Comparison of ENCODE assay signal across 8 cellular contexts in genomic region chr13:41456768-41457588, GRCh38. TPM values are rescaled to one million over a fixed set of nuclear protein-coding genes. Genes with fewer than 3 reads are reported as not detected.
DNase-seq lines count a peak whose midpoint lies in the region; ATAC-seq and TF ChIP-seq lines count a peak whose summit lies in the region.

A gene with protein sequence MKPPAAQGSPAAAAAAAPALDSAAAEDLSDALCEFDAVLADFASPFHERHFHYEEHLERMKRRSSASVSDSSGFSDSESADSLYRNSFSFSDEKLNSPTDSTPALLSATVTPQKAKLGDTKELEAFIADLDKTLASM (plus strand): TSS chr13:41457550. CDS start chr13:41457708, 158 bp downstream.

- H3K4me1 ChIP-seq in BLaER1 = peaks cover 18% of the 10 kb centered on the region
- no peaks in the 10 kb centered on the region for H3K4me1 ChIP-seq in iPS DF 6.9 (ENCODE audit: control insufficient read depth, insufficient read depth, low read length)
- H3K4me1 ChIP-seq in sigmoid colon = peaks cover 0 to 24% (median 22%) of the 10 kb centered on the region in 4 donors

- H4K20me1 ChIP-seq in BLaER1 = 0 out of 2 replicates have a peak, but pooled peaks cover 12% of the 10 kb centered on the region

- intact Hi-C loops in sigmoid colon (cut with DNase I) = loop anchor here (5.0 kb wide), 2 partner anchors 90 to 195 kb away; no protein-coding TSS in a partner anchor

- H3K4me2 ChIP-seq in BLaER1 = peak within 1 kb of the TSS; percentile 98

- TF ChIP-seq CTCF in sigmoid colon (IDR thresholded peaks at IDR 0.05) = no peak

- peak within 1 kb of the TSS; percentile 68 for H3K4me3 ChIP-seq in BLaER1
- peak within 1 kb of the TSS; percentile 32 for H3K4me3 ChIP-seq in iPS DF 6.9 (ENCODE audit: low read length)
- H3K4me3 ChIP-seq in sigmoid colon = peak within 1 kb of the TSS; percentile 52 to 72 (median 62)

- TF ChIP-seq POLR2A in GM19099 (IDR thresholded peaks at IDR 0.05; ENCODE audit: extremely low read depth, insufficient read length, low read depth) = peak; percentile 48
- TF ChIP-seq POLR2A in sigmoid colon (IDR thresholded peaks at IDR 0.05) = no peak

- H3K36me3 ChIP-seq in BLaER1 = no peaks in the 10 kb centered on the region
- no peaks in the 10 kb centered on the region for H3K36me3 ChIP-seq in iPS DF 6.9 (ENCODE audit: control insufficient read depth, insufficient read depth, low read length)
- H3K36me3 ChIP-seq in sigmoid colon = no peaks in the 10 kb centered on the region

- TF ChIP-seq EP300 in sigmoid colon (IDR thresholded peaks at IDR 0.05) = no peak

- H3K27ac ChIP-seq in BLaER1 = no peak within 1 kb of the TSS
- no peak within 1 kb of the TSS for H3K27ac ChIP-seq in iPS DF 6.9 (ENCODE audit: low read length)
- H3K27ac ChIP-seq in sigmoid colon = peak within 1 kb of the TSS; percentile 41 to 73 (median 58)

- WGBS in iPS DF 6.9 (ENCODE audit: insufficient coverage, insufficient read length) = no CpG with 5 or more reads among the region's 92 CpGs
- 2 to 6% methylated on average over 92 of the region's 92 CpGs for WGBS in sigmoid colon, 2 donors

- DNase-seq in T-helper 22 cell (ENCODE audit: low read depth) (peak; percentile 96), astrocyte of the hippocampus (ENCODE audit: low read depth, low spot score) (peak; percentile 77), iPS DF 6.9 (ENCODE audit: low read depth, low spot score) (no peak), sigmoid colon (peak; percentile 82), NCI-H2107 (lab: John Stamatoyannopoulos, UW) (no peak)

- H3K9ac ChIP-seq in BLaER1 = peak within 1 kb of the TSS; percentile 35; the same call in 1 of the 2 replicates

- peaks cover 24% of the 10 kb centered on the region for H3K9me3 ChIP-seq in BLaER1
- no peaks in the 10 kb centered on the region for H3K9me3 ChIP-seq in iPS DF 6.9 (ENCODE audit: control insufficient read depth, insufficient read depth, low read length)
- H3K9me3 ChIP-seq in sigmoid colon = no peaks in the 10 kb centered on the region

- peak; percentile 54 for ATAC-seq in HG03460 (IDR thresholded peaks at IDR 0.05; ENCODE audit: unreplicated experiment)

- H3K27me3 ChIP-seq in BLaER1 = peaks cover 57% of the 10 kb centered on the region
- peaks cover 33% of the 10 kb centered on the region for H3K27me3 ChIP-seq in iPS DF 6.9 (ENCODE audit: control insufficient read depth, insufficient read depth, low read length)
- peaks cover 9 to 57% (median 19%) of the 10 kb centered on the region in 3 donors for H3K27me3 ChIP-seq in sigmoid colon

RNA-seq across cellular contexts. Expression of the gene that starts here (rescaled TPM):
- 10 to 100 TPM; 30.4 to 65.3 (median 43.3) TPM for total RNA-seq in sigmoid colon
- 10 to 100 TPM in 1 of 3 donors, 1 to 10 TPM in 2; 8.3 to 11.3 (median 8.4) TPM for polyA plus RNA-seq in sigmoid colon

Comparison
In these comparisons a context has a peak if more than half of its experiments do, and no peak if none do; other contexts are left out.
1. H3K27ac ChIP-seq: peak in sigmoid colon (4 of 4); none in BLaER1 (single experiment) and iPS DF 6.9 (single experiment).
2. DNase-seq: peak in T-helper 22 cell (single experiment), astrocyte of the hippocampus (single experiment) and sigmoid colon (single experiment); none in iPS DF 6.9 (single experiment) and NCI-H2107 (single experiment).
3. Peak in every context shown above with its lines, with median percentiles within 50 percentile points of each other: H3K4me3 ChIP-seq.